ENCODE assay signal across 15 cellular contexts in the genomic region with DNA sequence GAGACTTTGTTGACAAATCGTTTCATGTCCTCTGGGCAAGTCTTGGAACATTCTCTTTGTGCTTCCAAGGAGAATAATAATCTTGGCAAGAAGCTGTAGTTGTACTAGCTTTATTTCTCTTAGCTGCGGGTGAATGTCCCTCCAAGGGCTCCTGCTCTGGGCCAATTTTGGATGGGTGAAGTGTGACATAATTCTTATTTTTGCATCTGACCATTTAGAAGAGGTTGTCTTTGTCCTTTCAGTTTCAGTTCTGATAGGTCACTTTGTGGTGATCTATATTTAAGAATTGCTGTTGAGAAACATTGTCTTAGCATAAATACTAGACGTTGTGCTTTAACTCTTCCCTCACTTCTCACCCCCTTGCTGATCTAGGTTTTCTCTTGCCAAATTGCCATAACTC.
DNase-seq lines count a peak whose midpoint lies in the region; ATAC-seq, FAIRE-seq and TF ChIP-seq lines count a peak whose summit lies in the region.
"Had no signal": no experiment of that assay in that cellular context is flagged by ENCODE, and none has a peak within 500 bp of the region (broad histone marks: within the 10 kb centered on the region; RNA-seq: fewer than 3 reads in every experiment).

No MANE protein-coding gene starts in this region.

- no peak for TF ChIP-seq POLR2A in gastroesophageal sphincter (IDR thresholded peaks at IDR 0.05)

- H3K9me3 ChIP-seq in MG63: no peaks in the 10 kb centered on the region
- no peaks in the 10 kb centered on the region for H3K9me3 ChIP-seq in gastroesophageal sphincter
- no peaks in the 10 kb centered on the region for H3K9me3 ChIP-seq in pancreas
- H3K9me3 ChIP-seq: upper lobe of right lung had no signal

- no peaks in the 10 kb centered on the region for H3K36me3 ChIP-seq in MG63
- no peaks in the 10 kb centered on the region for H3K36me3 ChIP-seq in gastroesophageal sphincter
- H3K36me3 ChIP-seq in pancreas: no peaks in the 10 kb centered on the region
- H3K36me3 ChIP-seq: upper lobe of right lung had no signal

- peak; percentile 58 for ATAC-seq in gastroesophageal sphincter
- peak; percentile 96 for ATAC-seq in sciatic nerve
- ATAC-seq in HG03025 (IDR thresholded peaks at IDR 0.05; ENCODE audit: low FRiP score, unreplicated experiment): no peak
- ATAC-seq in pancreas: no peak
- no peak for ATAC-seq in GM21529 (IDR thresholded peaks at IDR 0.05; ENCODE audit: unreplicated experiment)
- ATAC-seq: activated T-cell treated with anti-CD3 and anti-CD28 coated beads, Interleukin-2, amount 50 U/mL, for 4 hours; upper lobe of right lung had no signal

- no peak for TF ChIP-seq EP300 in gastroesophageal sphincter (IDR thresholded peaks at IDR 0.05)

- TF ChIP-seq CTCF in gastroesophageal sphincter (IDR thresholded peaks at IDR 0.05) (no peak), pancreas (IDR thresholded peaks at IDR 0.05) (no peak)

- WGBS in gastroesophageal sphincter (ENCODE audit: low coverage in 1 of 2), 2 donors: 7 to 16% methylated on average over 3 of the region's 3 CpGs
- 45 to 56% methylated on average over 3 of the region's 3 CpGs for WGBS in pancreas, 2 donors

- H3K27ac ChIP-seq in gastroesophageal sphincter (peak overlapping the region in 3 of 4 donors; percentile 39 to 56 (median 51)), pancreas (no peak overlapping the region)
- H3K27ac ChIP-seq: upper lobe of right lung had no signal

- DNase-seq in Ammon's horn (ENCODE audit: low spot score) (peak; percentile 8), MG63 (peak; percentile 32), sciatic nerve (ENCODE audit: low spot score) (no peak), pancreas (no peak), UCSD-AML1 (lab: John Stamatoyannopoulos, UW; ENCODE audit: unreplicated experiment) (no peak)
- DNase-seq: activated naive CD8-positive, alpha-beta T cell treated with anti-CD3 and anti-CD28 coated beads, Interleukin-2, amount 10 ng/mL, durations not matched to agents 7 days and 5 days; activated T-cell treated with anti-CD3 and anti-CD28 coated beads, Interleukin-2, amount 50 U/mL, for 4 hours; NCI-H1105; T-helper 9 cell; upper lobe of right lung had no signal

- H3K4me3 ChIP-seq in MG63 (no peak overlapping the region), gastroesophageal sphincter (no peak overlapping the region), pancreas (no peak overlapping the region)
- H3K4me3 ChIP-seq: upper lobe of right lung had no signal

- H3K27me3 ChIP-seq in MG63: no peaks in the 10 kb centered on the region
- no peaks in the 10 kb centered on the region for H3K27me3 ChIP-seq in gastroesophageal sphincter
- no peaks in the 10 kb centered on the region for H3K27me3 ChIP-seq in pancreas
- H3K27me3 ChIP-seq: upper lobe of right lung had no signal

- no peak for FAIRE-seq in pancreas (lab: Jason Lieb, UNC)
- FAIRE-seq: frontal cortex, GM12891 had no signal

- peaks cover 0 to 19% (median 0%) of the 10 kb centered on the region in 3 donors for H3K4me1 ChIP-seq in gastroesophageal sphincter
- H3K4me1 ChIP-seq in pancreas: no peaks in the 10 kb centered on the region
- H3K4me1 ChIP-seq: upper lobe of right lung had no signal

- intact Hi-C loops in sciatic nerve (cut with DNase I): no loop called here
- intact Hi-C loops in pancreas (cut with DNase I): no loop called here

Comparison
In these comparisons a context has a peak if more than half of its experiments do, and no peak if none do; other contexts are left out.
1. DNase-seq: peak in Ammon's horn (single experiment) and MG63 (single experiment); none in sciatic nerve (single experiment), pancreas (0 of 6) and UCSD-AML1 (single experiment).
2. ATAC-seq: peak in gastroesophageal sphincter (single experiment) and sciatic nerve (single experiment); none in HG03025 (single experiment), pancreas (0 of 4) and GM21529 (single experiment).
3. H3K27ac ChIP-seq: peak in gastroesophageal sphincter (3 of 4); none in pancreas (0 of 4).